1 cellular context compared by ENCODE assay signal in genomic region chr3:48426401-48426909, GRCh38.
A peak's percentile ranks its signal among the peaks of the same experiment; 100 is the strongest.
TF ChIP-seq lines count a peak whose summit lies in the region.

No MANE protein-coding gene starts in this region.

TF ChIP-seq in HepG2, 621 proteins besides CTCF, POLR2A, EP300 and RAD21 (continued from another document and continues in another):
- no peak for TF ChIP-seq ATF2 (CRISPR knock-in tag; IDR thresholded peaks at IDR 0.05)
- no peak for TF ChIP-seq ZNF616 (CRISPR knock-in tag; IDR thresholded peaks at IDR 0.05; ENCODE audit: low read depth)
- no peak for TF ChIP-seq NFIB (CRISPR knock-in tag; IDR thresholded peaks at IDR 0.05; ENCODE audit: borderline replicate concordance)
- TF ChIP-seq, protein P1, sequence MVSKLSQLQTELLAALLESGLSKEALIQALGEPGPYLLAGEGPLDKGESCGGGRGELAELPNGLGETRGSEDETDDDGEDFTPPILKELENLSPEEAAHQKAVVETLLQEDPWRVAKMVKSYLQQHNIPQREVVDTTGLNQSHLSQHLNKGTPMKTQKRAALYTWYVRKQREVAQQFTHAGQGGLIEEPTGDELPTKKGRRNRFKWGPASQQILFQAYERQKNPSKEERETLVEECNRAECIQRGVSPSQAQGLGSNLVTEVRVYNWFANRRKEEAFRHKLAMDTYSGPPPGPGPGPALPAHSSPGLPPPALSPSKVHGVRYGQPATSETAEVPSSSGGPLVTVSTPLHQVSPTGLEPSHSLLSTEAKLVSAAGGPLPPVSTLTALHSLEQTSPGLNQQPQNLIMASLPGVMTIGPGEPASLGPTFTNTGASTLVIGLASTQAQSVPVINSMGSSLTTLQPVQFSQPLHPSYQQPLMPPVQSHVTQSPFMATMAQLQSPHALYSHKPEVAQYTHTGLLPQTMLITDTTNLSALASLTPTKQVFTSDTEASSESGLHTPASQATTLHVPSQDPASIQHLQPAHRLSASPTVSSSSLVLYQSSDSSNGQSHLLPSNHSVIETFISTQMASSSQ (IDR thresholded peaks at IDR 0.05; ENCODE audit: low read depth), result no peak
- TF ChIP-seq, protein P1 (CRISPR knock-in tag; IDR thresholded peaks at IDR 0.05; ENCODE audit: borderline replicate concordance), result no peak
- TF ChIP-seq ZNF382 (CRISPR knock-in tag; IDR thresholded peaks at IDR 0.05; ENCODE audit: borderline replicate concordance), result no peak
- no peak for TF ChIP-seq RFXAP (CRISPR knock-in tag; IDR thresholded peaks at IDR 0.05; ENCODE audit: borderline replicate concordance)
- TF ChIP-seq ZNF263 (CRISPR knock-in tag; IDR thresholded peaks at IDR 0.05), result no peak
- no peak for TF ChIP-seq ZNF235 (CRISPR knock-in tag; IDR thresholded peaks at IDR 0.05; ENCODE audit: borderline replicate concordance)
- TF ChIP-seq, protein P2, sequence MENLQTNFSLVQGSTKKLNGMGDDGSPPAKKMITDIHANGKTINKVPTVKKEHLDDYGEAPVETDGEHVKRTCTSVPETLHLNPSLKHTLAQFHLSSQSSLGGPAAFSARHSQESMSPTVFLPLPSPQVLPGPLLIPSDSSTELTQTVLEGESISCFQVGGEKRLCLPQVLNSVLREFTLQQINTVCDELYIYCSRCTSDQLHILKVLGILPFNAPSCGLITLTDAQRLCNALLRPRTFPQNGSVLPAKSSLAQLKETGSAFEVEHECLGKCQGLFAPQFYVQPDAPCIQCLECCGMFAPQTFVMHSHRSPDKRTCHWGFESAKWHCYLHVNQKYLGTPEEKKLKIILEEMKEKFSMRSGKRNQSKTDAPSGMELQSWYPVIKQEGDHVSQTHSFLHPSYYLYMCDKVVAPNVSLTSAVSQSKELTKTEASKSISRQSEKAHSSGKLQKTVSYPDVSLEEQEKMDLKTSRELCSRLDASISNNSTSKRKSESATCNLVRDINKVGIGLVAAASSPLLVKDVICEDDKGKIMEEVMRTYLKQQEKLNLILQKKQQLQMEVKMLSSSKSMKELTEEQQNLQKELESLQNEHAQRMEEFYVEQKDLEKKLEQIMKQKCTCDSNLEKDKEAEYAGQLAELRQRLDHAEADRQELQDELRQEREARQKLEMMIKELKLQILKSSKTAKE (CRISPR knock-in tag; IDR thresholded peaks at IDR 0.05; ENCODE audit: borderline replicate concordance), result no peak
- no peak for TF ChIP-seq NONO (IDR thresholded peaks at IDR 0.05)
- TF ChIP-seq NONO (CRISPR knock-in tag; conservative IDR thresholded peaks at IDR 0.05), result no peak
- TF ChIP-seq SOX5 (CRISPR knock-in tag; IDR thresholded peaks at IDR 0.05; ENCODE audit: borderline replicate concordance), result no peak
- TF ChIP-seq U2AF1 (optimal IDR thresholded peaks at IDR 0.05; ENCODE audit: low read depth, low read length), result peak; percentile 48
- TF ChIP-seq, protein P3, sequence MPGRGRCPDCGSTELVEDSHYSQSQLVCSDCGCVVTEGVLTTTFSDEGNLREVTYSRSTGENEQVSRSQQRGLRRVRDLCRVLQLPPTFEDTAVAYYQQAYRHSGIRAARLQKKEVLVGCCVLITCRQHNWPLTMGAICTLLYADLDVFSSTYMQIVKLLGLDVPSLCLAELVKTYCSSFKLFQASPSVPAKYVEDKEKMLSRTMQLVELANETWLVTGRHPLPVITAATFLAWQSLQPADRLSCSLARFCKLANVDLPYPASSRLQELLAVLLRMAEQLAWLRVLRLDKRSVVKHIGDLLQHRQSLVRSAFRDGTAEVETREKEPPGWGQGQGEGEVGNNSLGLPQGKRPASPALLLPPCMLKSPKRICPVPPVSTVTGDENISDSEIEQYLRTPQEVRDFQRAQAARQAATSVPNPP (CRISPR knock-in tag; IDR thresholded peaks at IDR 0.05), result no peak
- TF ChIP-seq AGO2 (optimal IDR thresholded peaks at IDR 0.05; ENCODE audit: low read depth, low read length), result peak; percentile 93
- no peak for TF ChIP-seq ZNF362 (CRISPR knock-in tag; IDR thresholded peaks at IDR 0.05; ENCODE audit: borderline replicate concordance)
- no peak for TF ChIP-seq DRAP1 (CRISPR knock-in tag; IDR thresholded peaks at IDR 0.05)
- TF ChIP-seq NCOA5 (CRISPR knock-in tag; IDR thresholded peaks at IDR 0.05), result no peak
- TF ChIP-seq ATF6 (CRISPR knock-in tag; conservative IDR thresholded peaks at IDR 0.05), result no peak
- no peak for TF ChIP-seq ZNF484 (CRISPR knock-in tag; IDR thresholded peaks at IDR 0.05; ENCODE audit: borderline replicate concordance, low read depth)
- TF ChIP-seq ZNF839 (CRISPR knock-in tag; IDR thresholded peaks at IDR 0.05; ENCODE audit: borderline replicate concordance), result no peak
- TF ChIP-seq IKZF5 (CRISPR knock-in tag; IDR thresholded peaks at IDR 0.05), result no peak
- TF ChIP-seq MTF2 (CRISPR knock-in tag; IDR thresholded peaks at IDR 0.05; ENCODE audit: borderline replicate concordance), result no peak
- no peak for TF ChIP-seq ZNF331 (CRISPR knock-in tag; IDR thresholded peaks at IDR 0.05)
- TF ChIP-seq GFI1 (CRISPR knock-in tag; IDR thresholded peaks at IDR 0.05; ENCODE audit: borderline replicate concordance), result no peak
- TF ChIP-seq BATF2 (CRISPR knock-in tag; IDR thresholded peaks at IDR 0.05), result no peak
- TF ChIP-seq NR3C1 (CRISPR knock-in tag; IDR thresholded peaks at IDR 0.05), result no peak
- TF ChIP-seq ADNP (CRISPR knock-in tag; IDR thresholded peaks at IDR 0.05), result no peak
- TF ChIP-seq CAMTA2 (CRISPR knock-in tag; IDR thresholded peaks at IDR 0.05; ENCODE audit: borderline replicate concordance), result no peak
- no peak for TF ChIP-seq CC2D1A (CRISPR knock-in tag; IDR thresholded peaks at IDR 0.05)
- TF ChIP-seq HNRNPL (IDR thresholded peaks at IDR 0.05; ENCODE audit: low read depth, low read length), result peak; percentile 96
- no peak for TF ChIP-seq ZSCAN9 (CRISPR knock-in tag; IDR thresholded peaks at IDR 0.05; ENCODE audit: borderline replicate concordance)
- no peak for TF ChIP-seq NFYB (CRISPR knock-in tag; IDR thresholded peaks at IDR 0.05)
- no peak for TF ChIP-seq RORA (CRISPR knock-in tag; IDR thresholded peaks at IDR 0.05)
- TF ChIP-seq ZNF142 (CRISPR knock-in tag; IDR thresholded peaks at IDR 0.05), result no peak
- TF ChIP-seq SRF (IDR thresholded peaks at IDR 0.05; ENCODE audit: low read depth, low read length), result no peak
- TF ChIP-seq HOXD1 (CRISPR knock-in tag; IDR thresholded peaks at IDR 0.05), result no peak
- TF ChIP-seq ZMYM3 (CRISPR knock-in tag; IDR thresholded peaks at IDR 0.05), result no peak
- TF ChIP-seq, protein P4, sequence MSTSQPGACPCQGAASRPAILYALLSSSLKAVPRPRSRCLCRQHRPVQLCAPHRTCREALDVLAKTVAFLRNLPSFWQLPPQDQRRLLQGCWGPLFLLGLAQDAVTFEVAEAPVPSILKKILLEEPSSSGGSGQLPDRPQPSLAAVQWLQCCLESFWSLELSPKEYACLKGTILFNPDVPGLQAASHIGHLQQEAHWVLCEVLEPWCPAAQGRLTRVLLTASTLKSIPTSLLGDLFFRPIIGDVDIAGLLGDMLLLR (CRISPR knock-in tag; IDR thresholded peaks at IDR 0.05), result no peak
- no peak for TF ChIP-seq THAP8 (CRISPR knock-in tag; IDR thresholded peaks at IDR 0.05; ENCODE audit: borderline replicate concordance)
